17 cellular contexts compared by ENCODE assay signal in the genomic region with DNA sequence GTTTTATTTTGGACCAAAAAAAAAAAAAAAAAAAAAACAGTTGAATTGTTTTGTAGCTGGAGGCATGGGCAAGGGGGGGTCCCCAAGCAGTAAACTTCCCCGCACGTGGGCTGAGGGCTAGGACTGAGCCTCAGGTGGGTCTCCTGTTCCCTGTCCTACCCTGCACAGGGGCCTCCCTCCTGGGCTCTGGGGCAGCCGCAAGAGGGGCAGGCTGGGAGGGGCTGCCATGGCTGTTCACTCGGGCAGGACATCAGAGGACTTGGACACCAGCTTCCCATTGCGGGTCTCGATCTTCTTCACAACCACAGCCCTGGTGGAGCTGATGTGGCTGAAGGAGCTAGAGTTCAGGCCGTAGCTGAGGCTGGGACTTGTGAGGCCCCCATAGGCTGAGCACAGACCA. TPM values are rescaled to one million over a fixed set of nuclear protein-coding genes. Genes with fewer than 3 reads are reported as not detected.
DNase-seq lines count a peak whose midpoint lies in the region; ATAC-seq, FAIRE-seq and TF ChIP-seq lines count a peak whose summit lies in the region.
"Had no signal": no experiment of that assay in that cellular context is flagged by ENCODE, and none has a peak within 500 bp of the region (broad histone marks: within the 10 kb centered on the region; RNA-seq: fewer than 3 reads in every experiment).

No MANE protein-coding gene starts in this region.

- H3K9me3 ChIP-seq in astrocyte (ENCODE audit: insufficient read depth, low read depth, low read length) (no peaks in the 10 kb centered on the region), fibroblast of lung (ENCODE audit: control insufficient read depth, insufficient read depth, low read depth, low read length) (no peaks in the 10 kb centered on the region), trophoblast cell (ENCODE audit: insufficient read depth, low read depth, low read length) (peaks cover 1% of the 10 kb centered on the region)
- H3K9me3 ChIP-seq: SJSA1 had no signal

- no peak overlapping the region for H3K4me3 ChIP-seq in ACC112 (ENCODE audit: low read depth, low read length)
- H3K4me3 ChIP-seq in astrocyte (ENCODE audit: insufficient read depth, low read depth, low read length) = no peak overlapping the region
- no peak overlapping the region for H3K4me3 ChIP-seq in fibroblast of lung (replicated peaks in 1 of 4; ENCODE audit: control extremely low read depth in 1 of 4, insufficient read depth in 1 of 4, low read depth in 3 of 4, low read length in 4 of 4)
- no peak overlapping the region for H3K4me3 ChIP-seq in trophoblast cell (ENCODE audit: low read depth, low read length)
- H3K4me3 ChIP-seq: SJSA1 had no signal

- no peak overlapping the region for H2BK5ac ChIP-seq in trophoblast cell (ENCODE audit: low read depth, low read length, poor library complexity)

- H3K79me2 ChIP-seq in ACC112 (ENCODE audit: control insufficient read depth, insufficient read depth, low read length, unreplicated experiment) (no peaks in the 10 kb centered on the region), astrocyte (ENCODE audit: insufficient read depth, low read length) (no peaks in the 10 kb centered on the region), fibroblast of lung (ENCODE audit: control insufficient read depth, insufficient read depth, low read length) (no peaks in the 10 kb centered on the region), trophoblast cell (ENCODE audit: control insufficient read depth, insufficient read depth, low read length, poor library complexity) (no peaks in the 10 kb centered on the region)

- peak overlapping the region; percentile 84 for H2BK120ac ChIP-seq in trophoblast cell (ENCODE audit: insufficient read depth, low read length, poor library complexity)

- WGBS in trophoblast cell (ENCODE audit: extremely low coverage, insufficient coverage, insufficient read length) = no CpG with 5 or more reads among the region's 7 CpGs

- H2AK5ac ChIP-seq in trophoblast cell (ENCODE audit: low read length) = peak overlapping the region; percentile 15

- no peak overlapping the region for H3K27ac Mint-ChIP-seq in astrocyte (ENCODE audit: unreplicated experiment)
- H3K27ac Mint-ChIP-seq in chondrocyte (ENCODE audit: unreplicated experiment) = no peak overlapping the region
- H3K27ac Mint-ChIP-seq: H9 had no signal

- H3K27me3 Mint-ChIP-seq in astrocyte (ENCODE audit: low read depth, unreplicated experiment) = no peaks in the 10 kb centered on the region
- no peaks in the 10 kb centered on the region for H3K27me3 Mint-ChIP-seq in chondrocyte (ENCODE audit: low read depth)

- H4K8ac ChIP-seq in trophoblast cell (ENCODE audit: low read depth, low read length) = no peak overlapping the region

- no peak for DNase-seq in astrocyte (ENCODE audit: low read depth)
- no peak for DNase-seq in fibroblast of lung (ENCODE audit: low read depth in 2 of 2)
- no peak for DNase-seq in trophoblast cell
- DNase-seq in chondrocyte (ENCODE audit: low spot score) = no peak
- DNase-seq in foreskin melanocyte = no peak
- DNase-seq: DMS 273 treated with DMSO at 0.1 percent for 48 hours, H9, NCI-H1436 treated with DMSO at 0.1 percent for 48 hours, NCI-H2107, NCI-H345, NCI-H526 treated with DMSO at 0.1 percent for 48 hours, OCI-M1, RPMI8226 had no signal

- H4K91ac ChIP-seq in trophoblast cell (ENCODE audit: low read depth, low read length) = peak overlapping the region; percentile 79

- no peak overlapping the region for H3K4ac ChIP-seq in trophoblast cell (ENCODE audit: low read depth, low read length)

- H3K14ac ChIP-seq in trophoblast cell (ENCODE audit: low read length) = peak overlapping the region; percentile 28

- no peak overlapping the region for H3K4me2 ChIP-seq in astrocyte (ENCODE audit: low read length)
- H3K4me2 ChIP-seq in fibroblast of lung (ENCODE audit: extremely low read depth, insufficient read depth, low read length) = no peak overlapping the region
- H3K4me2 ChIP-seq in trophoblast cell (ENCODE audit: low read length) = no peak overlapping the region

- H3K4me1 ChIP-seq in ACC112 (ENCODE audit: control insufficient read depth, insufficient read depth, low read length, unreplicated experiment) = peaks cover 34% of the 10 kb centered on the region
- H3K4me1 ChIP-seq in astrocyte (ENCODE audit: insufficient read depth, low read length) = peaks cover 22% of the 10 kb centered on the region
- H3K4me1 ChIP-seq in fibroblast of lung (ENCODE audit: control insufficient read depth, extremely low read depth, insufficient read depth, low read length) = peaks cover 7% of the 10 kb centered on the region
- H3K4me1 ChIP-seq in trophoblast cell (ENCODE audit: control insufficient read depth in 1 of 2, insufficient read depth in 2 of 2, low read length in 2 of 2) = peaks cover 4 to 9% of the 10 kb centered on the region in 2 experiments

- FAIRE-seq in astrocyte (lab: Jason Lieb, UNC) = no peak

- no peak overlapping the region for H4K12ac ChIP-seq in trophoblast cell (ENCODE audit: low read depth, low read length)

- H3K27ac ChIP-seq in ACC112 (ENCODE audit: low read depth, low read length) (peak overlapping the region; percentile 98), astrocyte (ENCODE audit: low read depth, low read length) (peak overlapping the region; percentile 94), fibroblast of lung (ENCODE audit: insufficient read depth, low read length) (peak overlapping the region; percentile 86), trophoblast cell (ENCODE audit: low read depth, low read length) (no peak overlapping the region)

- H3K36me3 ChIP-seq in ACC112 (ENCODE audit: insufficient read depth, low read length) (no peaks in the 10 kb centered on the region), astrocyte (ENCODE audit: insufficient read depth, low read length) (no peaks in the 10 kb centered on the region), fibroblast of lung (ENCODE audit: control insufficient read depth, insufficient read depth, low read length) (no peaks in the 10 kb centered on the region), trophoblast cell (ENCODE audit: control insufficient read depth in 1 of 2, insufficient read depth in 2 of 2, low read length in 2 of 2) (no peaks in the 10 kb centered on the region)
- H3K36me3 ChIP-seq: SJSA1 had no signal

- H4K20me1 ChIP-seq in astrocyte (ENCODE audit: insufficient read depth, low read length) = no peaks in the 10 kb centered on the region
- no peaks in the 10 kb centered on the region for H4K20me1 ChIP-seq in fibroblast of lung (ENCODE audit: control insufficient read depth, extremely low read depth, insufficient read depth, low read length)

- H3K9me3 Mint-ChIP-seq in astrocyte (ENCODE audit: unreplicated experiment) = no peaks in the 10 kb centered on the region
- H3K9me3 Mint-ChIP-seq in chondrocyte (ENCODE audit: low read depth) = no peaks in the 10 kb centered on the region
- H3K9me3 Mint-ChIP-seq: H9 had no signal

- H3K79me1 ChIP-seq in trophoblast cell (ENCODE audit: low read length) = peaks cover 11% of the 10 kb centered on the region

- no peak overlapping the region for H2AFZ ChIP-seq in ACC112 (ENCODE audit: low read length, unreplicated experiment)
- no peak overlapping the region for H2AFZ ChIP-seq in astrocyte (ENCODE audit: low read depth, low read length)
- H2AFZ ChIP-seq in fibroblast of lung (ENCODE audit: low read length) = no peak overlapping the region
- H2AFZ ChIP-seq in trophoblast cell (ENCODE audit: insufficient read depth, low read length, poor library complexity) = no peak overlapping the region

- H3K27me3 ChIP-seq in ACC112 (ENCODE audit: insufficient read depth, low read length) (no peaks in the 10 kb centered on the region), astrocyte (ENCODE audit: insufficient read depth, low read length) (no peaks in the 10 kb centered on the region), fibroblast of lung (ENCODE audit: control insufficient read depth, insufficient read depth, low read length) (no peaks in the 10 kb centered on the region), trophoblast cell (ENCODE audit: insufficient read depth, low read length) (no peaks in the 10 kb centered on the region)
- H3K27me3 ChIP-seq: SJSA1 had no signal

- no peak overlapping the region for H2BK12ac ChIP-seq in trophoblast cell (ENCODE audit: low read length)

- no peak overlapping the region for H3K9ac ChIP-seq in astrocyte (ENCODE audit: low read length)
- H3K9ac ChIP-seq in fibroblast of lung (ENCODE audit: insufficient read depth, low read length) = no peak overlapping the region
- no peak overlapping the region for H3K9ac ChIP-seq in trophoblast cell (ENCODE audit: low read length)

- H3K36me3 Mint-ChIP-seq in astrocyte (ENCODE audit: low read depth, unreplicated experiment) (no peaks in the 10 kb centered on the region), chondrocyte (ENCODE audit: low read depth) (peaks cover 2% of the 10 kb centered on the region)

- H3K4me3 Mint-ChIP-seq in astrocyte (ENCODE audit: unreplicated experiment) = no peak overlapping the region
- no peak overlapping the region for H3K4me3 Mint-ChIP-seq in chondrocyte (ENCODE audit: unreplicated experiment)
- H3K4me3 Mint-ChIP-seq: H9 had no signal

- no peak for ATAC-seq in HG03045 (IDR thresholded peaks at IDR 0.05; ENCODE audit: unreplicated experiment)
- ATAC-seq in HG03039 (IDR thresholded peaks at IDR 0.05; ENCODE audit: unreplicated experiment) = no peak

- H3K4me1 Mint-ChIP-seq in astrocyte (ENCODE audit: low read depth, unreplicated experiment) (peaks cover 16% of the 10 kb centered on the region), chondrocyte (ENCODE audit: low read depth) (peaks cover 17% of the 10 kb centered on the region)

- H3K23ac ChIP-seq in trophoblast cell (ENCODE audit: low read length) = no peak overlapping the region

- TF ChIP-seq CTCF in astrocyte (IDR thresholded peaks at IDR 0.05; ENCODE audit: insufficient read depth, low read depth, low read length) = no peak
- TF ChIP-seq CTCF in fibroblast of lung (conservative IDR thresholded peaks at IDR 0.05 in 1 of 2, IDR thresholded peaks at IDR 0.05 in 1 of 2; ENCODE audit: low read depth in 1 of 2, low read length in 2 of 2) = no peak
- no peak for TF ChIP-seq CTCF in chondrocyte (IDR thresholded peaks at IDR 0.05)

- no peak overlapping the region for H3K18ac ChIP-seq in trophoblast cell (ENCODE audit: low read length)

RNA-seq across cellular contexts. Expression of a gene that starts 21.1 kb away (rescaled TPM):
- total RNA-seq in astrocyte = 117 and 118 TPM in 2 replicates
- total RNA-seq in fibroblast of lung = 60.4 and 132 TPM in 2 replicates
- 137 and 154 TPM in 2 replicates for polyA plus RNA-seq in fibroblast of lung
- polyA plus RNA-seq in fibroblast of lung (2012) = 81.3 and 102 TPM in 2 replicates
- polyA minus RNA-seq in fibroblast of lung (ENCODE audit: low replicate concordance) = 213 and 223 TPM in 2 replicates
- 261 and 288 TPM in 2 replicates for polyA plus RNA-seq in trophoblast cell (2013)
- 91.0 to 128 TPM (median 102 TPM) in 3 replicates for total RNA-seq in chondrocyte
